ENCODE assay signal across 19 cellular contexts in genomic region chr16:66004706-66005105, GRCh38.
"Had no signal": no experiment of that assay in that cellular context is flagged by ENCODE, and none has a peak within 500 bp of the region (broad histone marks: within the 10 kb centered on the region; RNA-seq: fewer than 3 reads in every experiment).

No MANE protein-coding gene starts in this region.

- H3K27ac ChIP-seq: neural progenitor cell, pancreas, sigmoid colon, spleen, thyroid gland, WERI-Rb-1 had no signal

- H3K4me2 ChIP-seq: neural progenitor cell had no signal

- H2AFZ ChIP-seq: neural progenitor cell had no signal

- ATAC-seq: activated T-cell treated with anti-CD3 and anti-CD28 coated beads, Interleukin-2, amount 50 U/mL, for 72 hours; left ventricle myocardium superior; pancreas; stimulated activated naive B cell treated with anti-CD40 and anti-IgM and Interleukin-4, amounts not matched to agents 10 μg/mL and 1 μg/mL and 100 μg/mL, for 72 hours; T-helper 17 cell had no signal

- H3K36me3 ChIP-seq: neural progenitor cell, pancreas, sigmoid colon, spleen, thyroid gland, WERI-Rb-1 had no signal

- H3K4me1 ChIP-seq: neural progenitor cell, pancreas, spleen, thyroid gland had no signal

- H3K4me3 ChIP-seq: neural progenitor cell, pancreas, sigmoid colon, spleen, thyroid gland had no signal

- H3K27me3 ChIP-seq: neural progenitor cell, pancreas, sigmoid colon, spleen, thyroid gland had no signal

- DNase-seq: activated CD4-positive, alpha-beta T cell treated with anti-CD3 and anti-CD28 coated beads for 1 hour; activated CD4-positive, alpha-beta T cell treated with anti-CD3 and anti-CD28 coated beads, Interleukin-2, amount 50 U/mL, for 4 hours; activated effector memory CD4-positive, alpha-beta T cell treated with anti-CD3 and anti-CD28 coated beads, Interleukin-2, amount 50 U/mL, for 16 hours; activated naive CD4-positive, alpha-beta T cell treated with anti-CD3 and anti-CD28 coated beads, Interleukin-2, amount 50 U/mL, for 16 hours; activated T-cell treated with anti-CD3 and anti-CD28 coated beads, Interleukin-2, amount 50 U/mL, for 72 hours; aorta; cortex of kidney; foreskin melanocyte; glutamatergic neuron; hippocampal formation; left ventricle myocardium superior; pancreas; sigmoid colon; spleen; stimulated activated naive B cell treated with anti-CD40 and anti-IgM and Interleukin-4, amounts not matched to agents 10 μg/mL and 1 μg/mL and 100 μg/mL, for 72 hours; T-helper 17 cell; thyroid gland; WERI-Rb-1 had no signal

- H3K9me3 ChIP-seq: pancreas, sigmoid colon, spleen, thyroid gland had no signal

- H3K9ac ChIP-seq: neural progenitor cell had no signal
